ENCODE assay signal across 9 cellular contexts in the genomic region with DNA sequence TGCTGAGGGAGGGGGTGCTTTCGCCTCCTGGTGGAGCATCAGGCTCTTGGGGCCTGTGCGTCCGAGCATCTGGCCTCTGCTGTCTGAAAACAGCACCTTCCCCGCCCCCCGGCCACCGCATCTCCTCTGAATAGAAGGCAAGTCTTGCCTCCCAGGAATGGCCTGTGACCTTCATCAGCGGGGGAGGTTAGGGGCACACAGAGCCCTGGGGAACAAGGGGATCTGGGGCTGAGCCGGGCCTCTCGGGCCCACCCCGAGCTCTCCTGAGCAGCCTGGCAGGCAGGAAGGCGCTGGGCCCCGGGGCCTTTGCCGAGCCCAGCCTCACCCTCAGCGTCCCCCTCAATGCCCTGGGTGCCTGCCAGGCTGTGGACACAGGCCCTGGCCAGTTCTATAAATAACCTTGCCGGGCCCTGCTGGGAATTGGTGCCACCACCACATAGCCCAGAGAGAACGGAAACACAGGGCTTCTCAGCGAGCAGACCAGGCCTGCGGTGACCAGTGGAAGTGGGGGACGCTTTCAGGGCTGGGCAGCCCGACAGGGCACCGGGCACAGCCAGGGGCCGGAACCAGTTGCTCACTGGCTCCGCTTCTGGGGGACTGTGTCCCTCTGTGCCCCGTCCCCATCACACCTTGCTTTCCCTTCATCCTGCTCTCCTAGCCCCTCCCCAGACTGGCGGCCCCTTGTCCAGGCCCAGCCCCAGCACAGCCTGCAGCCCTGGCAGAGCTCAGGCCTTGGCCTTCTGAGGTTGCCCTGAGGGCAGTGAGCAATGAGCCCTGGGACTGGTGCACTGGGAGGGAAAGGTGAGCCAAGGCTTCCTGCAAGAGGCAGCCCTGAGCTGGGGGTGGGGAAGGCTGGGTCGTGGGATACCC. TPM values are rescaled to one million over a fixed set of nuclear protein-coding genes. Genes with fewer than 3 reads are reported as not detected.
DNase-seq lines count a peak whose midpoint lies in the region; ATAC-seq, FAIRE-seq and TF ChIP-seq lines count a peak whose summit lies in the region.
"Had no signal": no experiment of that assay in that cellular context is flagged by ENCODE, and none has a peak within 500 bp of the region (broad histone marks: within the 10 kb centered on the region; RNA-seq: fewer than 3 reads in every experiment).

No MANE protein-coding gene starts in this region.

- no peaks in the 10 kb centered on the region for H3K9me3 Mint-ChIP-seq in activated CD8-positive, alpha-beta T cell treated with anti-CD3 and anti-CD28 coated beads, Interleukin-2, amount 10 ng/mL, durations not matched to agents 7 days and 5 days (ENCODE audit: insufficient read depth)
- H3K9me3 Mint-ChIP-seq in activated CD8-positive, alpha-beta T cell treated with anti-CD3 and anti-CD28 coated beads for 36 hours: no peaks in the 10 kb centered on the region
- H3K9me3 Mint-ChIP-seq: activated naive CD4-positive, alpha-beta T cell treated with anti-CD3 and anti-CD28 coated beads for 36 hours had no signal

- no peak overlapping the region for H3K4me3 Mint-ChIP-seq in activated CD8-positive, alpha-beta T cell treated with anti-CD3 and anti-CD28 coated beads, Interleukin-2, amount 10 ng/mL, durations not matched to agents 7 days and 5 days
- H3K4me3 Mint-ChIP-seq in activated CD8-positive, alpha-beta T cell treated with anti-CD3 and anti-CD28 coated beads for 36 hours: no peak overlapping the region

- no peak for TF ChIP-seq CTCF in activated CD8-positive, alpha-beta T cell treated with anti-CD3 and anti-CD28 coated beads for 36 hours (IDR thresholded peaks at IDR 0.05)
- TF ChIP-seq CTCF in endothelial cell of umbilical vein (IDR thresholded peaks at IDR 0.05; ENCODE audit: extremely low read depth in 1 of 2, insufficient read depth in 1 of 2, low read depth in 1 of 2, low read length in 2 of 2) (no peak), GM13976 (IDR thresholded peaks at IDR 0.05; ENCODE audit: borderline replicate concordance, control extremely low read depth, extremely low read depth, insufficient read depth, missing control alignments) (no peak)

- H3K4me1 ChIP-seq in endothelial cell of umbilical vein (ENCODE audit: control insufficient read depth, extremely low read depth, insufficient read depth, low read length): peaks cover 28% of the 10 kb centered on the region
- peaks cover 59% of the 10 kb centered on the region for H3K4me1 ChIP-seq in muscle layer of colon (ENCODE audit: insufficient read depth, low read length)
- no peaks in the 10 kb centered on the region for H3K4me1 ChIP-seq in aorta (ENCODE audit: control insufficient read depth in 1 of 2, insufficient read depth in 2 of 2, low read length in 2 of 2)

- no peaks in the 10 kb centered on the region for H3K9me1 ChIP-seq in endothelial cell of umbilical vein (replicated peaks; ENCODE audit: control insufficient read depth, extremely low read depth, insufficient read depth, low read length)

- H3K9ac ChIP-seq in endothelial cell of umbilical vein (replicated peaks; ENCODE audit: extremely low read depth, insufficient read depth, low read length): no peak overlapping the region
- peak overlapping the region; percentile 57 for H3K9ac ChIP-seq in muscle layer of colon (ENCODE audit: low read length)

- H4K20me1 ChIP-seq in endothelial cell of umbilical vein (replicated peaks; ENCODE audit: control insufficient read depth, extremely low read depth, insufficient read depth, low read length): no peaks in the 10 kb centered on the region

- in situ Hi-C loops in GM13976 (cut with MboI; ENCODE audit: low sequenced_read_pairs, unreplicated experiment): no loop called here

- POLR2A ChIA-PET in activated CD8-positive, alpha-beta T cell treated with anti-CD3 and anti-CD28 coated beads, Interleukin-2, amount 10 ng/mL, durations not matched to agents 7 days and 5 days (lab: Charles Lee): interaction anchor here (1.6 kb wide), 1 partner anchor 54 kb away, joined by 5 read pairs; the partner anchor contains the start of gene CIRBP
- POLR2A ChIA-PET in activated CD8-positive, alpha-beta T cell treated with anti-CD3 and anti-CD28 coated beads for 36 hours (lab: Charles Lee): interaction anchor here (0.7 to 1.3 kb wide), 3 partner anchors 14 to 124 kb away, joined by 3 read pairs; no protein-coding TSS in a partner anchor
- POLR2A ChIA-PET in endothelial cell of umbilical vein (lab: Charles Lee): interaction anchor here (0.6 kb wide), 1 partner anchor 111 kb away, joined by 3 read pairs; the partner anchor contains the start of gene GPX4

- CTCF ChIA-PET in activated CD8-positive, alpha-beta T cell treated with anti-CD3 and anti-CD28 coated beads, Interleukin-2, amount 10 ng/mL, durations not matched to agents 7 days and 5 days (lab: Charles Lee): interaction anchor here (1.0 to 2.2 kb wide), 6 partner anchors 8 to 102 kb away, joined by 3 to 10 read pairs (median 6); partner anchors contain the start of gene ATP5F1D
- CTCF ChIA-PET in activated CD8-positive, alpha-beta T cell treated with anti-CD3 and anti-CD28 coated beads for 36 hours (lab: Charles Lee): interaction anchor here (0.9 to 1.4 kb wide), 2 partner anchors 12 to 29 kb away, joined by 3 to 7 read pairs; no protein-coding TSS in a partner anchor
- CTCF ChIA-PET in endothelial cell of umbilical vein (lab: Charles Lee): interaction anchor here (1.6 to 2.3 kb wide), 5 partner anchors 29 to 150 kb away, joined by 7 to 13 read pairs (median 11); no protein-coding TSS in a partner anchor

- H3K4me2 ChIP-seq in endothelial cell of umbilical vein (ENCODE audit: insufficient read depth, low read length): no peak overlapping the region

- H3K36me3 Mint-ChIP-seq in activated CD8-positive, alpha-beta T cell treated with anti-CD3 and anti-CD28 coated beads, Interleukin-2, amount 10 ng/mL, durations not matched to agents 7 days and 5 days (ENCODE audit: low read depth): peaks cover 18% of the 10 kb centered on the region
- peaks cover 7% of the 10 kb centered on the region for H3K36me3 Mint-ChIP-seq in activated CD8-positive, alpha-beta T cell treated with anti-CD3 and anti-CD28 coated beads for 36 hours (ENCODE audit: low read depth)

- H3K79me2 ChIP-seq in endothelial cell of umbilical vein (ENCODE audit: control insufficient read depth, insufficient read depth, low read length): peaks cover 73% of the 10 kb centered on the region

- H3K36me3 ChIP-seq in endothelial cell of umbilical vein (ENCODE audit: control insufficient read depth in 2 of 2, extremely low read depth in 1 of 2, insufficient read depth in 2 of 2, low read length in 2 of 2) (peaks cover 0 to under 1% of the 10 kb centered on the region in 2 experiments), muscle layer of colon (ENCODE audit: insufficient read depth, low read length) (no peaks in the 10 kb centered on the region), aorta (ENCODE audit: control insufficient read depth in 1 of 2, insufficient read depth in 2 of 2, low read length in 1 of 2) (no peaks in the 10 kb centered on the region)

- H3K27me3 Mint-ChIP-seq in activated CD8-positive, alpha-beta T cell treated with anti-CD3 and anti-CD28 coated beads, Interleukin-2, amount 10 ng/mL, durations not matched to agents 7 days and 5 days (ENCODE audit: low read depth): no peaks in the 10 kb centered on the region
- H3K27me3 Mint-ChIP-seq in activated CD8-positive, alpha-beta T cell treated with anti-CD3 and anti-CD28 coated beads for 36 hours: no peaks in the 10 kb centered on the region

- ATAC-seq in activated CD8-positive, alpha-beta T cell treated with anti-CD3 and anti-CD28 coated beads, Interleukin-2, amount 10 ng/mL, durations not matched to agents 7 days and 5 days: no peak
- no peak for ATAC-seq in activated CD8-positive, alpha-beta T cell treated with anti-CD3 and anti-CD28 coated beads for 36 hours
- ATAC-seq in aorta (ENCODE audit: low FRiP score) (peak; percentile 79), HG02840 (IDR thresholded peaks at IDR 0.05; ENCODE audit: low FRiP score, unreplicated experiment) (no peak)

- intact Hi-C loops in activated CD8-positive, alpha-beta T cell treated with anti-CD3 and anti-CD28 coated beads for 36 hours (cut with micrococcal nuclease): no loop called here
- intact Hi-C loops in endothelial cell of umbilical vein (cut with micrococcal nuclease): no loop called here
- intact Hi-C loops in aorta (cut with DNase I): loop anchor here in 1 of 2 donors (2.0 kb wide), 1 partner anchor 52 kb away; no protein-coding TSS in a partner anchor

- no peak for TF ChIP-seq POLR2A in endothelial cell of umbilical vein (IDR thresholded peaks at IDR 0.05; ENCODE audit: low read depth, low read length)

- FAIRE-seq in endothelial cell of umbilical vein (lab: Jason Lieb, UNC): no peak

- H2AFZ ChIP-seq in endothelial cell of umbilical vein (ENCODE audit: low read depth, low read length): no peak overlapping the region

- peak overlapping the region; percentile 48 for H3K27ac ChIP-seq in endothelial cell of umbilical vein (ENCODE audit: insufficient read depth, low read depth, low read length)
- H3K27ac ChIP-seq in muscle layer of colon (ENCODE audit: low read depth, low read length): peak overlapping the region; percentile 81
- H3K27ac ChIP-seq in aorta (ENCODE audit: low read depth in 1 of 2, low read length in 2 of 2): peak overlapping the region; percentile 58 to 98

- no TSS peak for BruUV-seq in endothelial cell of umbilical vein (replicated peaks; lab: Mats Ljungman, UMichigan)

- peak overlapping the region; percentile 43 for H3K27ac Mint-ChIP-seq in activated CD8-positive, alpha-beta T cell treated with anti-CD3 and anti-CD28 coated beads, Interleukin-2, amount 10 ng/mL, durations not matched to agents 7 days and 5 days
- no peak overlapping the region for H3K27ac Mint-ChIP-seq in activated CD8-positive, alpha-beta T cell treated with anti-CD3 and anti-CD28 coated beads for 36 hours

- dilution Hi-C loops in endothelial cell of umbilical vein (cut with MboI; ENCODE audit: extremely low pct_ligation_motif_present, low sequenced_read_pairs): no loop called here

- no peaks in the 10 kb centered on the region for H3K9me3 ChIP-seq in endothelial cell of umbilical vein (replicated peaks; ENCODE audit: control insufficient read depth, insufficient read depth, low read length)
- H3K9me3 ChIP-seq in muscle layer of colon (ENCODE audit: low read length): no peaks in the 10 kb centered on the region
- H3K9me3 ChIP-seq in aorta (ENCODE audit: control insufficient read depth, low read length): no peaks in the 10 kb centered on the region

- H3K27me3 ChIP-seq in endothelial cell of umbilical vein (ENCODE audit: control insufficient read depth in 2 of 2, insufficient read depth in 2 of 2, low read length in 2 of 2): no peaks in the 10 kb centered on the region
- H3K27me3 ChIP-seq in muscle layer of colon (ENCODE audit: control insufficient read depth in 1 of 2, insufficient read depth in 2 of 2, low read length in 2 of 2): no peaks in the 10 kb centered on the region
- H3K27me3 ChIP-seq in aorta (ENCODE audit: control insufficient read depth in 1 of 2, insufficient read depth in 2 of 2, low read length in 1 of 2): no peaks in the 10 kb centered on the region

- DNase-seq in activated CD8-positive, alpha-beta T cell treated with anti-CD3 and anti-CD28 coated beads, Interleukin-2, amount 10 ng/mL, durations not matched to agents 7 days and 5 days: no peak
- no peak for DNase-seq in activated CD8-positive, alpha-beta T cell treated with anti-CD3 and anti-CD28 coated beads for 36 hours
- DNase-seq in endothelial cell of umbilical vein (ENCODE audit: low read depth, low spot score) (no peak), aorta (peak; percentile 90 to 92), NCI-H2196 (lab: John Stamatoyannopoulos, UW; ENCODE audit: unreplicated experiment) (no peak), GM13976 (ENCODE audit: low spot score) (no peak)
- DNase-seq: activated naive CD4-positive, alpha-beta T cell treated with anti-CD3 and anti-CD28 coated beads for 36 hours had no signal

- H3K4me1 Mint-ChIP-seq in activated CD8-positive, alpha-beta T cell treated with anti-CD3 and anti-CD28 coated beads, Interleukin-2, amount 10 ng/mL, durations not matched to agents 7 days and 5 days (ENCODE audit: low read depth): peaks cover 26% of the 10 kb centered on the region
- H3K4me1 Mint-ChIP-seq in activated CD8-positive, alpha-beta T cell treated with anti-CD3 and anti-CD28 coated beads for 36 hours (ENCODE audit: low read depth): peaks cover 23% of the 10 kb centered on the region

- H3K4me3 ChIP-seq in endothelial cell of umbilical vein (replicated peaks in 1 of 3; ENCODE audit: insufficient read depth in 1 of 3, low read depth in 1 of 3, low read length in 3 of 3) (no peak overlapping the region), muscle layer of colon (ENCODE audit: low read depth in 1 of 2, low read length in 2 of 2) (peak overlapping the region in 1 of 2 donors; percentile 41), aorta (ENCODE audit: low read length in 2 of 2) (no peak overlapping the region)

- WGBS in aorta, 2 donors: 3 to 8% methylated on average over 25 to 26 of the region's 26 CpGs

RNA-seq across cellular contexts. Expression of gene STK11, which starts 9.5 kb away (rescaled TPM):
- total RNA-seq in activated CD8-positive, alpha-beta T cell treated with anti-CD3 and anti-CD28 coated beads, Interleukin-2, amount 10 ng/mL, durations not matched to agents 7 days and 5 days: 10 to 100 TPM; 68.8 to 70.8 TPM
- total RNA-seq in activated CD8-positive, alpha-beta T cell treated with anti-CD3 and anti-CD28 coated beads for 36 hours: 10 to 100 TPM; 55.1 to 58.0 TPM
- total RNA-seq in endothelial cell of umbilical vein (67.1 and 75.4 TPM in 2 replicates), aorta (10 to 100 TPM; 39.4 to 59.5 TPM)
- polyA plus RNA-seq in endothelial cell of umbilical vein (39.4 and 48.3 TPM in 2 replicates), aorta (10 to 100 TPM; 30.1 to 58.9 TPM)
- 31.1 and 41.7 TPM in 2 replicates for polyA plus RNA-seq in endothelial cell of umbilical vein (2011; cell fraction: cytosol; rRNA removed)
- 90.6 and 99.9 TPM in 2 replicates for polyA plus RNA-seq in endothelial cell of umbilical vein (2011; cell fraction: nucleus; rRNA removed)
- 44.5 and 46.2 TPM in 2 replicates for polyA plus RNA-seq in endothelial cell of umbilical vein (2012)
- polyA minus RNA-seq in endothelial cell of umbilical vein: 32.9 and 34.4 TPM in 2 replicates
- 1.1 TPM for polyA minus RNA-seq in endothelial cell of umbilical vein (2011; cell fraction: cytosol; rRNA and poly(A)+ RNA removed)
- 19.3 and 27.1 TPM in 2 replicates for polyA minus RNA-seq in endothelial cell of umbilical vein (2011; cell fraction: nucleus; rRNA and poly(A)+ RNA removed)

RNA-seq across cellular contexts. Expression of gene CBARP, which starts 22.7 kb away (rescaled TPM):
- under 1 TPM in 1 of 2 experiments, not detected in 1; 0.10 TPM for total RNA-seq in activated CD8-positive, alpha-beta T cell treated with anti-CD3 and anti-CD28 coated beads, Interleukin-2, amount 10 ng/mL, durations not matched to agents 7 days and 5 days
- under 1 TPM; 0.49 to 0.86 TPM for total RNA-seq in activated CD8-positive, alpha-beta T cell treated with anti-CD3 and anti-CD28 coated beads for 36 hours
- total RNA-seq in endothelial cell of umbilical vein (9.2 and 9.6 TPM in 2 replicates), aorta (1 to 10 TPM; 3.0 to 3.7 TPM)
- polyA plus RNA-seq in endothelial cell of umbilical vein (3.5 and 4.4 TPM in 2 replicates), aorta (1 to 10 TPM in 1 of 2 donors, under 1 TPM in 1; 0.88 to 1.1 TPM)
- polyA plus RNA-seq in endothelial cell of umbilical vein (2011; cell fraction: cytosol; rRNA removed): 1.0 and 2.5 TPM in 2 replicates
- polyA plus RNA-seq in endothelial cell of umbilical vein (2011; cell fraction: nucleus; rRNA removed): 6.4 and 6.5 TPM in 2 replicates
- polyA plus RNA-seq in endothelial cell of umbilical vein (2012): 2.6 and 7.5 TPM in 2 replicates
- 0.70 and 1.6 TPM in 2 replicates for polyA minus RNA-seq in endothelial cell of umbilical vein
- 0.51 TPM for polyA minus RNA-seq in endothelial cell of umbilical vein (2011; cell fraction: cytosol; rRNA and poly(A)+ RNA removed)
- polyA minus RNA-seq in endothelial cell of umbilical vein (2011; cell fraction: nucleus; rRNA and poly(A)+ RNA removed): 1.4 and 3.3 TPM in 2 replicates

RNA-seq across cellular contexts. Expression of gene ATP5F1D, which starts 26.5 kb away (rescaled TPM):
- 100 to 1,000 TPM; 209 to 222 TPM for total RNA-seq in activated CD8-positive, alpha-beta T cell treated with anti-CD3 and anti-CD28 coated beads, Interleukin-2, amount 10 ng/mL, durations not matched to agents 7 days and 5 days
- total RNA-seq in activated CD8-positive, alpha-beta T cell treated with anti-CD3 and anti-CD28 coated beads for 36 hours: 100 to 1,000 TPM; 186 to 199 TPM
- 190 and 192 TPM in 2 replicates for total RNA-seq in endothelial cell of umbilical vein
- 167 and 236 TPM in 2 replicates for polyA plus RNA-seq in endothelial cell of umbilical vein
- 55.6 and 104 TPM in 2 replicates for polyA plus RNA-seq in endothelial cell of umbilical vein (2011; cell fraction: cytosol; rRNA removed)
- polyA plus RNA-seq in endothelial cell of umbilical vein (2011; cell fraction: nucleus; rRNA removed): 31.6 and 37.8 TPM in 2 replicates
- 93.2 and 184 TPM in 2 replicates for polyA plus RNA-seq in endothelial cell of umbilical vein (2012)
- 27.5 and 56.7 TPM in 2 replicates for polyA minus RNA-seq in endothelial cell of umbilical vein
- polyA minus RNA-seq in endothelial cell of umbilical vein (2011; cell fraction: cytosol; rRNA and poly(A)+ RNA removed): 231 TPM
- polyA minus RNA-seq in endothelial cell of umbilical vein (2011; cell fraction: nucleus; rRNA and poly(A)+ RNA removed): 9.3 and 13.8 TPM in 2 replicates
- 100 to 1,000 TPM in 1 of 2 donors, 10 to 100 TPM in 1; 92.8 to 102 TPM for total RNA-seq in aorta
- polyA plus RNA-seq in aorta: 100 to 1,000 TPM; 131 to 164 TPM

RNA-seq across cellular contexts. Expression of gene MIDN, which starts 33.3 kb away (rescaled TPM):
- total RNA-seq in activated CD8-positive, alpha-beta T cell treated with anti-CD3 and anti-CD28 coated beads, Interleukin-2, amount 10 ng/mL, durations not matched to agents 7 days and 5 days: 10 to 100 TPM; 88.4 to 94.3 TPM
- total RNA-seq in activated CD8-positive, alpha-beta T cell treated with anti-CD3 and anti-CD28 coated beads for 36 hours: 10 to 100 TPM; 41.1 to 43.9 TPM
- total RNA-seq in endothelial cell of umbilical vein (85.9 and 107 TPM in 2 replicates), aorta (100 to 1,000 TPM; 112 to 121 TPM)
- polyA plus RNA-seq in endothelial cell of umbilical vein (20.0 and 23.6 TPM in 2 replicates), aorta (10 to 100 TPM; 11.8 to 27.4 TPM)
- 8.3 and 13.6 TPM in 2 replicates for polyA plus RNA-seq in endothelial cell of umbilical vein (2011; cell fraction: cytosol; rRNA removed)
- 26.3 and 27.8 TPM in 2 replicates for polyA plus RNA-seq in endothelial cell of umbilical vein (2011; cell fraction: nucleus; rRNA removed)
- 16.1 and 27.1 TPM in 2 replicates for polyA plus RNA-seq in endothelial cell of umbilical vein (2012)
- polyA minus RNA-seq in endothelial cell of umbilical vein: 13.6 and 16.8 TPM in 2 replicates
- 34.1 TPM for polyA minus RNA-seq in endothelial cell of umbilical vein (2011; cell fraction: cytosol; rRNA and poly(A)+ RNA removed)
- 10.2 and 42.0 TPM in 2 replicates for polyA minus RNA-seq in endothelial cell of umbilical vein (2011; cell fraction: nucleus; rRNA and poly(A)+ RNA removed)

RNA-seq across cellular contexts. Expression of gene SBNO2, which starts 41.0 kb away (rescaled TPM):
- total RNA-seq in activated CD8-positive, alpha-beta T cell treated with anti-CD3 and anti-CD28 coated beads, Interleukin-2, amount 10 ng/mL, durations not matched to agents 7 days and 5 days: 10 to 100 TPM; 58.6 to 70.5 TPM
- 10 to 100 TPM; 41.7 to 42.0 TPM for total RNA-seq in activated CD8-positive, alpha-beta T cell treated with anti-CD3 and anti-CD28 coated beads for 36 hours
- 63.8 and 65.7 TPM in 2 replicates for total RNA-seq in endothelial cell of umbilical vein
- 31.4 and 35.8 TPM in 2 replicates for polyA plus RNA-seq in endothelial cell of umbilical vein
- polyA plus RNA-seq in endothelial cell of umbilical vein (2011; cell fraction: cytosol; rRNA removed): 14.1 and 21.3 TPM in 2 replicates
- polyA plus RNA-seq in endothelial cell of umbilical vein (2011; cell fraction: nucleus; rRNA removed): 94.3 and 110 TPM in 2 replicates
- polyA plus RNA-seq in endothelial cell of umbilical vein (2012): 25.2 and 53.3 TPM in 2 replicates
- 27.1 and 39.2 TPM in 2 replicates for polyA minus RNA-seq in endothelial cell of umbilical vein
- 48.0 TPM for polyA minus RNA-seq in endothelial cell of umbilical vein (2011; cell fraction: cytosol; rRNA and poly(A)+ RNA removed)
- polyA minus RNA-seq in endothelial cell of umbilical vein (2011; cell fraction: nucleus; rRNA and poly(A)+ RNA removed): 36.4 and 68.6 TPM in 2 replicates
- total RNA-seq in aorta: 100 to 1,000 TPM in 1 of 2 donors, 10 to 100 TPM in 1; 97.2 to 165 TPM
- polyA plus RNA-seq in aorta: 10 to 100 TPM; 11.0 to 53.3 TPM

Comparison
In these comparisons a context has a peak if more than half of its experiments do, and no peak if none do; other contexts are left out.
1. DNase-seq: peak in aorta (2 of 2); none in activated CD8-positive, alpha-beta T cell treated with anti-CD3 and anti-CD28 coated beads, Interleukin-2, amount 10 ng/mL, durations not matched to agents 7 days and 5 days (single experiment), activated CD8-positive, alpha-beta T cell treated with anti-CD3 and anti-CD28 coated beads for 36 hours (single experiment), endothelial cell of umbilical vein (single experiment), NCI-H2196 (single experiment) and GM13976 (single experiment).
2. Peak in every context shown above with its lines, with median percentiles within 50 percentile points of each other: H3K27ac ChIP-seq.